In genomic region chrX:140762061-140762460, GRCh38 we compare ENCODE assay signal across 8 cellular contexts. TPM values are rescaled to one million over a fixed set of nuclear protein-coding genes. Genes with fewer than 3 reads are reported as not detected.
A peak's percentile ranks its signal among the peaks of the same experiment; 100 is the strongest.
DNase-seq lines count a peak whose midpoint lies in the region; ATAC-seq lines count a peak whose summit lies in the region.

No MANE protein-coding gene starts in this region.

- peak; percentile 0 for DNase-seq in NCI-H146 (lab: John Stamatoyannopoulos, UW)
- no peak for DNase-seq in NCI-H146 treated with DMSO at 0.1 percent for 48 hours (lab: John Stamatoyannopoulos, UW; ENCODE audit: unreplicated experiment)
- DNase-seq in HK-2 (ENCODE audit: unreplicated experiment), result peak; percentile 2
- peak; percentile 37 for DNase-seq in SK-N-DZ (ENCODE audit: low spot score)
- peak; percentile 31 for DNase-seq in epidermal melanocyte (ENCODE audit: insufficient read length, low spot score)
- DNase-seq in middle frontal gyrus (ENCODE audit: extremely low spot score, low spot score), result peak; percentile 49

- ATAC-seq in GM19455 (IDR thresholded peaks at IDR 0.05; ENCODE audit: unreplicated experiment), result peak; percentile 83
- no peak for ATAC-seq in HG02623 (IDR thresholded peaks at IDR 0.05; ENCODE audit: unreplicated experiment)

RNA-seq across cellular contexts. Expression of gene LINC00632, which starts 52.5 kb away (rescaled TPM):
- polyA plus RNA-seq in SK-N-DZ (2014; cell fraction: cytosol; rRNA removed), result 0.52 TPM in 1 of 2 replicates, not detected in the other
- 0.19 TPM in 1 of 2 replicates, not detected in the other for polyA plus RNA-seq in SK-N-DZ (2014; cell fraction: nucleus; rRNA removed)
